8 cellular contexts compared by ENCODE assay signal in the genomic region with DNA sequence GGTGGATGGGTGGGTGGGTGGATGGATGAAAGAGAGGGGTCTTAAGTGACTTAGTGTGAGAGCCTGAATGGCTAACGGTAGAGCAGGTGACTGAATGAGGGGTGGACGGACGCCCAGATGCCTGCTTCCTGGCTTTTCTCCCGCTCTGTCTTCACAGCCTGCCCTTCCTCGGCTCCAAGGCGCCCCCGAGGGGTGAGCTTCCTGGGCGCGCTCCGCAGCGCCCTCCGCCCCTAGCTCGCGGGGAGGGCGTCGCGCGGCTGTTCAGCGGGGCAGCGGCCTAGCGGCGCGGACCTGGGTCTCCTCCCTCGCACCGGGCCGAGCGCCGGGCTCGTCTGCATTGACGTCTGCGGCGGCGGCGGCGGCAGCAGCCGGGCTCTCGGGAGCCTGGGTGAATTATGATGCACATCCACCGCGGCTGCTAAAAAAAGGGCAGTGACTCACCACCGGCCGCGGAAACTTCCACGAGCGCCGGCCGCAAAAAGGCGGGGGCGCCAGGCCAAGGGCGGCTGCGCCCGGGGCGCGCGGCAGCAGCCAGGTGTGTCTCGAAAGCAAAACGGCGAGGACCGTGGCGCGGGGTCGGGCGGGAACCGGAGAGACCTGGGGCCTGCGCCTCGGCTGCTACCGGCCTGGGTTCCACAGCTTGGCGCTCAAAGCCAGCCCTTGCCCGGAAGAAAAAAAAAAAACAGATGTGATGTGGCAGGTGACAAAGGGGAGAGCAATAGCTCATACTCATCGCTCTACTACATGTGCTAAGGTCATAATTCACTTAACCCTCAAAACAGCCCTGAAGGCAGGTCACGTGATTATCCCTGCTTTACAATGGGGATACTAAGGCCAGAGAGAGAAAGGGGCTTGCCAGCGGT.
A peak's percentile ranks its signal among the peaks of the same experiment; 100 is the strongest.
DNase-seq lines count a peak whose midpoint lies in the region; ATAC-seq and TF ChIP-seq lines count a peak whose summit lies in the region.

No MANE protein-coding gene starts in this region.

- H3K27ac Mint-ChIP-seq in activated T-cell treated with anti-CD3 and anti-CD28 coated beads, Interleukin-2, amount 50 U/mL, for 24 hours: peak overlapping the region; percentile 86

- no peaks in the 10 kb centered on the region for H3K9me3 Mint-ChIP-seq in activated T-cell treated with anti-CD3 and anti-CD28 coated beads, Interleukin-2, amount 50 U/mL, for 24 hours

- H3K4me3 Mint-ChIP-seq in activated T-cell treated with anti-CD3 and anti-CD28 coated beads, Interleukin-2, amount 50 U/mL, for 24 hours: peak overlapping the region; percentile 49

- no peaks in the 10 kb centered on the region for H3K36me3 Mint-ChIP-seq in activated T-cell treated with anti-CD3 and anti-CD28 coated beads, Interleukin-2, amount 50 U/mL, for 24 hours (ENCODE audit: low read depth)

- no peaks in the 10 kb centered on the region; the same call in 1 of the 2 replicates for H3K9me3 ChIP-seq in AG04450 (ENCODE audit: control insufficient read depth, insufficient read depth, low read length)
- H3K9me3 ChIP-seq in esophagus (ENCODE audit: control insufficient read depth in 2 of 2, insufficient read depth in 1 of 2, low read depth in 1 of 2, low read length in 1 of 2): no peaks in the 10 kb centered on the region
- H3K9me3 ChIP-seq in muscle layer of colon (ENCODE audit: low read length): no peaks in the 10 kb centered on the region

- POLR2A ChIA-PET in AG04450 (lab: Yijun Ruan, JAX): interaction anchor here (0.5 to 1.0 kb wide), 2 partner anchors 46 to 74 kb away, joined by 3 to 11 read pairs; no protein-coding TSS in a partner anchor

- peak; percentile 46 for DNase-seq in AG04450 (ENCODE audit: low read depth, low spot score)
- DNase-seq in NCI-H82 (lab: John Stamatoyannopoulos, UW): peak; percentile 72
- peak; percentile 91 for DNase-seq in activated T-cell treated with anti-CD3 and anti-CD28 coated beads, Interleukin-2, amount 50 U/mL, for 24 hours
- peak; percentile 46 to 72 for DNase-seq in stimulated activated CD8-positive, alpha-beta memory T cell treated with anti-CD3 and anti-CD28 coated beads, Interleukin-4, amount 100 ng/mL, for 4 hours (ENCODE audit: low read depth in 2 of 2, low spot score in 1 of 2)

- H3K36me3 ChIP-seq in esophagus (ENCODE audit: control insufficient read depth in 2 of 2, insufficient read depth in 2 of 2, low read length in 1 of 2) (no peaks in the 10 kb centered on the region), muscle layer of colon (ENCODE audit: insufficient read depth, low read length) (no peaks in the 10 kb centered on the region)

- peaks cover 0 to 5% of the 10 kb centered on the region in 2 donors for H3K4me1 ChIP-seq in esophagus (ENCODE audit: control insufficient read depth in 2 of 2, insufficient read depth in 2 of 2, low read length in 1 of 2)
- peaks cover 4% of the 10 kb centered on the region for H3K4me1 ChIP-seq in muscle layer of colon (ENCODE audit: insufficient read depth, low read length)

- peaks cover 49% of the 10 kb centered on the region for H3K27me3 Mint-ChIP-seq in activated T-cell treated with anti-CD3 and anti-CD28 coated beads, Interleukin-2, amount 50 U/mL, for 24 hours

- H3K9ac ChIP-seq in muscle layer of colon (ENCODE audit: low read length): peak overlapping the region; percentile 49

- ATAC-seq in GM18519 (IDR thresholded peaks at IDR 0.05; ENCODE audit: low FRiP score, unreplicated experiment) (peak; percentile 78), HG03045 (IDR thresholded peaks at IDR 0.05; ENCODE audit: unreplicated experiment) (peak; percentile 95)

- H3K4me3 ChIP-seq in AG04450 (ENCODE audit: low read depth, low read length) (peak overlapping the region; percentile 56), esophagus (ENCODE audit: low read depth in 1 of 2, low read length in 2 of 2) (peak overlapping the region; percentile 3 to 29), muscle layer of colon (ENCODE audit: low read depth in 1 of 2, low read length in 2 of 2) (peak overlapping the region in 1 of 2 donors; percentile 41)

- TF ChIP-seq CTCF in AG04450 (IDR thresholded peaks at IDR 0.05; ENCODE audit: low read depth, low read length): no peak

- WGBS in esophagus, 2 donors: 3 to 4% methylated on average over 54 to 71 of the region's 71 CpGs

- no peaks in the 10 kb centered on the region for H3K27me3 ChIP-seq in AG04450 (ENCODE audit: control insufficient read depth, insufficient read depth, low read length)
- H3K27me3 ChIP-seq in esophagus (ENCODE audit: control insufficient read depth in 1 of 2, insufficient read depth in 2 of 2, low read length in 2 of 2): no peaks in the 10 kb centered on the region
- peaks cover 0 to 7% of the 10 kb centered on the region in 2 donors for H3K27me3 ChIP-seq in muscle layer of colon (ENCODE audit: control insufficient read depth in 1 of 2, insufficient read depth in 2 of 2, low read length in 2 of 2)

- CTCF ChIA-PET in AG04450 (lab: Charles Lee): no interaction called here

- H3K4me1 Mint-ChIP-seq in activated T-cell treated with anti-CD3 and anti-CD28 coated beads, Interleukin-2, amount 50 U/mL, for 24 hours (ENCODE audit: low read depth): peaks cover 40% of the 10 kb centered on the region

- H3K27ac ChIP-seq in AG04450 (ENCODE audit: low read depth, low read length) (peak overlapping the region; percentile 65), esophagus (ENCODE audit: low read depth in 2 of 2, low read length in 1 of 2) (peak overlapping the region; percentile 12 to 25), muscle layer of colon (ENCODE audit: low read depth, low read length) (peak overlapping the region; percentile 52)
